Comparison of ENCODE assay signal across 15 cellular contexts in genomic region chr2:219578811-219579210, GRCh38. TPM values are rescaled to one million over a fixed set of nuclear protein-coding genes. Genes with fewer than 3 reads are reported as not detected.
A peak's percentile ranks its signal among the peaks of the same experiment; 100 is the strongest.
DNase-seq lines count a peak whose midpoint lies in the region; ATAC-seq and TF ChIP-seq lines count a peak whose summit lies in the region.
"Had no signal": no experiment of that assay in that cellular context is flagged by ENCODE, and none has a peak within 500 bp of the region (broad histone marks: within the 10 kb centered on the region; RNA-seq: fewer than 3 reads in every experiment).

No MANE protein-coding gene starts in this region.

- no peaks in the 10 kb centered on the region for H3K36me3 ChIP-seq in upper lobe of right lung

- peaks cover 4% of the 10 kb centered on the region for H3K4me1 ChIP-seq in upper lobe of right lung

- H3K4me3 ChIP-seq in foreskin fibroblast (ENCODE audit: low read depth in 1 of 2, low read length in 2 of 2) (no peak overlapping the region), upper lobe of right lung (no peak overlapping the region)
- H3K4me3 ChIP-seq: skin epidermis, testis had no signal

- TF ChIP-seq CTCF in foreskin fibroblast (IDR thresholded peaks at IDR 0.05; ENCODE audit: low read depth, low read length) = no peak
- TF ChIP-seq CTCF in upper lobe of right lung (IDR thresholded peaks at IDR 0.05) = no peak
- no peak for TF ChIP-seq CTCF in activated CD8-positive, alpha-beta T cell treated with anti-CD3 and anti-CD28 coated beads for 36 hours (IDR thresholded peaks at IDR 0.05)

- H3K27me3 Mint-ChIP-seq in activated CD8-positive, alpha-beta T cell treated with anti-CD3 and anti-CD28 coated beads for 36 hours = peaks cover 13% of the 10 kb centered on the region

- POLR2A ChIA-PET in activated CD8-positive, alpha-beta T cell treated with anti-CD3 and anti-CD28 coated beads for 36 hours (lab: Charles Lee) = no interaction called here

- H3K27me3 ChIP-seq in upper lobe of right lung = no peaks in the 10 kb centered on the region
- H3K27me3 ChIP-seq: testis had no signal

- DNase-seq in NOMO-1 treated with dmso at 0.1 percent for 144 hours (lab: John Stamatoyannopoulos, UW; ENCODE audit: unreplicated experiment) = peak; percentile 69
- DNase-seq in foreskin fibroblast = peak; percentile 36 to 62
- no peak for DNase-seq in upper lobe of right lung
- DNase-seq in activated CD8-positive, alpha-beta T cell treated with anti-CD3 and anti-CD28 coated beads for 36 hours = no peak
- DNase-seq in dedifferentiated amniotic fluid mesenchymal stem cell (ENCODE audit: extremely low spot score) = no peak
- DNase-seq: activated CD4-positive, alpha-beta T cell treated with anti-CD3 and anti-CD28 coated beads, Interleukin-2, amount 50 U/mL, for 48 hours; activated gamma-delta T cell; COR-L47; Kasumi-1; natural killer cell; PC-3; testis had no signal

- H3K9me3 ChIP-seq in upper lobe of right lung = no peaks in the 10 kb centered on the region
- H3K9me3 ChIP-seq: testis had no signal

- H3K27ac ChIP-seq in upper lobe of right lung = peak overlapping the region; percentile 75
- H3K27ac ChIP-seq: skin epidermis, testis had no signal

- no peaks in the 10 kb centered on the region for H3K4me1 Mint-ChIP-seq in activated CD8-positive, alpha-beta T cell treated with anti-CD3 and anti-CD28 coated beads for 36 hours (ENCODE audit: low read depth)
- H3K4me1 Mint-ChIP-seq: natural killer cell had no signal

- CTCF ChIA-PET in activated CD8-positive, alpha-beta T cell treated with anti-CD3 and anti-CD28 coated beads for 36 hours (lab: Charles Lee) = interaction anchor here (0.6 kb wide), 1 partner anchor 19 kb away, joined by 3 read pairs; no protein-coding TSS in a partner anchor

- intact Hi-C loops in upper lobe of right lung (cut with DNase I) = no loop called here
- intact Hi-C loops in activated CD8-positive, alpha-beta T cell treated with anti-CD3 and anti-CD28 coated beads for 36 hours (cut with micrococcal nuclease) = no loop called here

- H3K27ac Mint-ChIP-seq in activated CD8-positive, alpha-beta T cell treated with anti-CD3 and anti-CD28 coated beads for 36 hours = no peak overlapping the region
- H3K27ac Mint-ChIP-seq: natural killer cell had no signal

- peak; percentile 57 for ATAC-seq in upper lobe of right lung
- no peak for ATAC-seq in activated CD8-positive, alpha-beta T cell treated with anti-CD3 and anti-CD28 coated beads for 36 hours
- ATAC-seq: esophagus mucosa, PC-3 had no signal

- H3K9me3 Mint-ChIP-seq in activated CD8-positive, alpha-beta T cell treated with anti-CD3 and anti-CD28 coated beads for 36 hours = no peaks in the 10 kb centered on the region
- H3K9me3 Mint-ChIP-seq: natural killer cell; T-helper 1 cell treated with Interleukin-12 subunit alpha and Interleukin-12 subunit beta and Interleukin-4 antibody, amounts not matched to agents 30 μg/mL and 1 μg/mL, for 36 hours had no signal

- H3K4me3 Mint-ChIP-seq in activated CD8-positive, alpha-beta T cell treated with anti-CD3 and anti-CD28 coated beads for 36 hours = no peak overlapping the region
- H3K4me3 Mint-ChIP-seq: natural killer cell; T-helper 1 cell treated with Interleukin-12 subunit alpha and Interleukin-12 subunit beta and Interleukin-4 antibody, amounts not matched to agents 30 μg/mL and 1 μg/mL, for 36 hours had no signal

- H3K36me3 Mint-ChIP-seq in activated CD8-positive, alpha-beta T cell treated with anti-CD3 and anti-CD28 coated beads for 36 hours (ENCODE audit: low read depth) = no peaks in the 10 kb centered on the region
- H3K36me3 Mint-ChIP-seq: natural killer cell had no signal

RNA-seq across cellular contexts. Expression of gene INHA, which starts 6.7 kb away (rescaled TPM):
- total RNA-seq in upper lobe of right lung = 0.43 TPM
- total RNA-seq in activated CD8-positive, alpha-beta T cell treated with anti-CD3 and anti-CD28 coated beads for 36 hours = not detected
- total RNA-seq: natural killer cell had no signal

RNA-seq across cellular contexts. Expression of gene OBSL1, which starts 7.5 kb away (rescaled TPM):
- 72.8 TPM for total RNA-seq in upper lobe of right lung
- total RNA-seq in activated CD8-positive, alpha-beta T cell treated with anti-CD3 and anti-CD28 coated beads for 36 hours = 1 to 10 TPM; 1.3 to 1.4 TPM

RNA-seq across cellular contexts. Expression of gene STK11IP, which starts 18.8 kb away (rescaled TPM):
- 25.7 TPM for total RNA-seq in upper lobe of right lung
- 10 to 100 TPM; 26.4 to 27.5 TPM for total RNA-seq in activated CD8-positive, alpha-beta T cell treated with anti-CD3 and anti-CD28 coated beads for 36 hours

RNA-seq across cellular contexts. Expression of gene TMEM198, which starts 35.0 kb away (rescaled TPM):
- total RNA-seq in upper lobe of right lung = 2.9 TPM
- total RNA-seq in activated CD8-positive, alpha-beta T cell treated with anti-CD3 and anti-CD28 coated beads for 36 hours = 1 to 10 TPM; 2.1 to 2.2 TPM

RNA-seq across cellular contexts. Expression of gene CHPF, which starts 35.2 kb away (rescaled TPM):
- total RNA-seq in upper lobe of right lung = 45.3 TPM
- 10 to 100 TPM; 16.6 to 18.4 TPM for total RNA-seq in activated CD8-positive, alpha-beta T cell treated with anti-CD3 and anti-CD28 coated beads for 36 hours

Comparison
In these comparisons a context has a peak if more than half of its experiments do, and no peak if none do; other contexts are left out.
1. DNase-seq: peak in NOMO-1 treated with dmso at 0.1 percent for 144 hours (single experiment) and foreskin fibroblast (2 of 2); none in upper lobe of right lung (single experiment), activated CD8-positive, alpha-beta T cell treated with anti-CD3 and anti-CD28 coated beads for 36 hours (single experiment) and dedifferentiated amniotic fluid mesenchymal stem cell (single experiment).
2. RNA of gene OBSL1, which starts 7.5 kb away (total RNA-seq): 72.8 TPM in upper lobe of right lung (single experiment); 1.3 to 1.4 TPM in activated CD8-positive, alpha-beta T cell treated with anti-CD3 and anti-CD28 coated beads for 36 hours; every median in the first group is over 10 times any median in the second.